In genomic region chr16:8370374-8371015, GRCh38 we compare ENCODE assay signal across 19 cellular contexts.
A peak's percentile ranks its signal among the peaks of the same experiment; 100 is the strongest.
DNase-seq lines count a peak whose midpoint lies in the region; ATAC-seq and TF ChIP-seq lines count a peak whose summit lies in the region.
"Had no signal": no experiment of that assay in that cellular context is flagged by ENCODE, and none has a peak within 500 bp of the region (broad histone marks: within the 10 kb centered on the region; RNA-seq: fewer than 3 reads in every experiment).

No MANE protein-coding gene starts in this region.

- H3K27ac Mint-ChIP-seq in MCF 10A (ENCODE audit: low read depth, unreplicated experiment): no peak overlapping the region

- peak; percentile 89 for DNase-seq in MCF 10A (ENCODE audit: unreplicated experiment)
- DNase-seq in breast epithelium (ENCODE audit: low spot score in 2 of 2): no peak
- DNase-seq in RWPE1 (ENCODE audit: low spot score): peak; percentile 30
- DNase-seq in inferior parietal cortex (ENCODE audit: extremely low spot score): peak; percentile 51
- DNase-seq in aorta: no peak
- DNase-seq in ascending aorta (ENCODE audit: low spot score in 2 of 2): no peak
- DNase-seq: activated CD8-positive, alpha-beta memory T cell treated with anti-CD3 and anti-CD28 coated beads for 24 hours; activated naive CD4-positive, alpha-beta T cell treated with Interleukin-2 at 50 U/mL for 16 hours; central memory CD4-positive, alpha-beta T cell; COR-L47; heart right ventricle; lower lobe of right lung; NCI-H510A treated with DMSO at 0.1 percent for 48 hours; Right ventricle myocardium superior; spleen; testis had no signal

- 67 to 78% methylated on average over 3 of the region's 3 CpGs for WGBS in aorta, 2 donors

- H3K27me3 ChIP-seq in breast epithelium (no peaks in the 10 kb centered on the region), aorta (ENCODE audit: control insufficient read depth in 1 of 2, insufficient read depth in 2 of 2, low read length in 1 of 2) (no peaks in the 10 kb centered on the region), ascending aorta (no peaks in the 10 kb centered on the region)
- H3K27me3 ChIP-seq: neutrophil, spleen, testis had no signal

- intact Hi-C loops in MCF 10A (cut with micrococcal nuclease): no loop called here
- intact Hi-C loops in breast epithelium (cut with DNase I; ENCODE audit: low total_unique reads): no loop called here
- intact Hi-C loops in aorta (cut with DNase I): no loop called here
- intact Hi-C loops in ascending aorta (cut with DNase I): no loop called here

- no peak for TF ChIP-seq POLR2A in breast epithelium (IDR thresholded peaks at IDR 0.05)

- H3K9me3 ChIP-seq in breast epithelium: peaks cover 0 to 7% of the 10 kb centered on the region in 2 donors
- no peaks in the 10 kb centered on the region for H3K9me3 ChIP-seq in aorta (ENCODE audit: control insufficient read depth, low read length)
- H3K9me3 ChIP-seq in ascending aorta: no peaks in the 10 kb centered on the region
- H3K9me3 ChIP-seq: lower lobe of right lung, neutrophil, testis had no signal

- no peaks in the 10 kb centered on the region for H3K27me3 Mint-ChIP-seq in MCF 10A (ENCODE audit: insufficient read depth, unreplicated experiment)

- TF ChIP-seq CTCF in MCF 10A (IDR thresholded peaks at IDR 0.05; ENCODE audit: unreplicated experiment) (no peak), breast epithelium (IDR thresholded peaks at IDR 0.05) (no peak), RWPE1 (conservative IDR thresholded peaks at IDR 0.05; ENCODE audit: low read depth) (no peak), ascending aorta (IDR thresholded peaks at IDR 0.05) (no peak)

- no peak for ATAC-seq in GM18868 (IDR thresholded peaks at IDR 0.05; ENCODE audit: unreplicated experiment)
- no peak for ATAC-seq in aorta (ENCODE audit: low FRiP score)
- no peak for ATAC-seq in HG03571 (IDR thresholded peaks at IDR 0.05; ENCODE audit: unreplicated experiment)
- ATAC-seq: heart right ventricle, lower lobe of right lung had no signal

- H3K27ac ChIP-seq in breast epithelium (no peak overlapping the region), RWPE1 (no peak overlapping the region), aorta (ENCODE audit: low read depth in 1 of 2, low read length in 2 of 2) (no peak overlapping the region), ascending aorta (no peak overlapping the region)
- H3K27ac ChIP-seq: heart right ventricle, lower lobe of right lung, neutrophil, spleen, testis had no signal

- peaks cover 8% of the 10 kb centered on the region for H3K4me1 Mint-ChIP-seq in MCF 10A (ENCODE audit: insufficient read depth, unreplicated experiment)

- CTCF ChIA-PET in MCF 10A (lab: Yijun Ruan, JAX) (interaction anchor here (0.7 kb wide), 2 partner anchors 137 to 1537 kb away, joined by 3 read pairs; no protein-coding TSS in a partner anchor), RWPE1 (lab: Yijun Ruan, JAX) (no interaction called here)

- H3K36me3 ChIP-seq in breast epithelium: no peaks in the 10 kb centered on the region
- no peaks in the 10 kb centered on the region for H3K36me3 ChIP-seq in aorta (ENCODE audit: control insufficient read depth in 1 of 2, insufficient read depth in 2 of 2, low read length in 1 of 2)
- no peaks in the 10 kb centered on the region for H3K36me3 ChIP-seq in ascending aorta
- H3K36me3 ChIP-seq: heart right ventricle, lower lobe of right lung, neutrophil, spleen had no signal

- H3K4me3 ChIP-seq in breast epithelium: no peak overlapping the region
- no peak overlapping the region for H3K4me3 ChIP-seq in aorta (ENCODE audit: low read length in 2 of 2)
- H3K4me3 ChIP-seq in ascending aorta: no peak overlapping the region
- H3K4me3 ChIP-seq: heart right ventricle, lower lobe of right lung, spleen, testis had no signal

- POLR2A ChIA-PET in MCF 10A (lab: Yijun Ruan, JAX) (no interaction called here), RWPE1 (lab: Yijun Ruan, JAX; ENCODE audit: low non-redundant PET) (no interaction called here)

- BruUV-seq in MCF 10A (replicated peaks; lab: Mats Ljungman, UMichigan): no TSS peak

- no peak overlapping the region for H3K4me3 Mint-ChIP-seq in MCF 10A (ENCODE audit: unreplicated experiment)

- H3K36me3 Mint-ChIP-seq in MCF 10A (ENCODE audit: insufficient read depth, unreplicated experiment): no peaks in the 10 kb centered on the region

- H3K4me1 ChIP-seq in breast epithelium: no peaks in the 10 kb centered on the region
- no peaks in the 10 kb centered on the region for H3K4me1 ChIP-seq in aorta (ENCODE audit: control insufficient read depth in 1 of 2, insufficient read depth in 2 of 2, low read length in 2 of 2)
- H3K4me1 ChIP-seq in ascending aorta: no peaks in the 10 kb centered on the region
- H3K4me1 ChIP-seq: heart right ventricle, lower lobe of right lung, spleen, testis had no signal

- no peaks in the 10 kb centered on the region for H3K9me3 Mint-ChIP-seq in MCF 10A (ENCODE audit: unreplicated experiment)

Comparison
In these comparisons a context has a peak if more than half of its experiments do, and no peak if none do; other contexts are left out.
1. DNase-seq: peak in MCF 10A (single experiment), RWPE1 (single experiment) and inferior parietal cortex (single experiment); none in breast epithelium (0 of 2), aorta (0 of 2) and ascending aorta (0 of 2).